In genomic region chr1:35718492-35719336, GRCh38 we compare ENCODE assay signal across 8 cellular contexts. TPM values are rescaled to one million over a fixed set of nuclear protein-coding genes. Genes with fewer than 3 reads are reported as not detected.
DNase-seq lines count a peak whose midpoint lies in the region; ATAC-seq and TF ChIP-seq lines count a peak whose summit lies in the region.

A gene with protein sequence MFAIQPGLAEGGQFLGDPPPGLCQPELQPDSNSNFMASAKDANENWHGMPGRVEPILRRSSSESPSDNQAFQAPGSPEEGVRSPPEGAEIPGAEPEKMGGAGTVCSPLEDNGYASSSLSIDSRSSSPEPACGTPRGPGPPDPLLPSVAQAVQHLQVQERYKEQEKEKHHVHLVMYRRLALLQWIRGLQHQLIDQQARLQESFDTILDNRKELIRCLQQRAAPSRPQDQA (minus strand): TSS chr1:35718884. CDS start chr1:35716321, 2,563 bp downstream.

- H3K27ac ChIP-seq in osteoblast (ENCODE audit: low read depth, low read length) (peak within 1 kb of the TSS; percentile 76), temporal lobe (ENCODE audit: low read depth, low read length) (peak within 1 kb of the TSS; percentile 91)

- DNase-seq in AG08395 (ENCODE audit: low spot score) = peak; percentile 84
- DNase-seq in HPDE6-E6E7 (ENCODE audit: extremely low spot score) = peak; percentile 37
- peak; percentile 38 for DNase-seq in SKM-1 (lab: John Stamatoyannopoulos, UW; ENCODE audit: unreplicated experiment)
- DNase-seq in activated naive CD4-positive, alpha-beta T cell treated with anti-CD3 and anti-CD28 coated beads, Interleukin-2, amount 50 U/mL, for 16 hours = peak; percentile 77
- DNase-seq in globus pallidus (ENCODE audit: low spot score) = peak; percentile 69
- DNase-seq in osteoblast (ENCODE audit: insufficient read length, low spot score, missing footprints) = peak; percentile 97

- no peaks in the 10 kb centered on the region for H3K9me3 ChIP-seq in osteoblast (ENCODE audit: low read depth, low read length)

- TF ChIP-seq CTCF in osteoblast (IDR thresholded peaks at IDR 0.05; ENCODE audit: extremely low read depth, low read depth, low read length) = no peak

- peaks cover 46% of the 10 kb centered on the region for H3K79me2 ChIP-seq in osteoblast (ENCODE audit: insufficient read depth, low read length)

- peak within 1 kb of the TSS; percentile 99 for H2AFZ ChIP-seq in osteoblast (ENCODE audit: low read length)

- H3K36me3 ChIP-seq in osteoblast (ENCODE audit: insufficient read depth, low read length) = peaks cover 17% of the 10 kb centered on the region

- H3K4me1 ChIP-seq in osteoblast (ENCODE audit: insufficient read depth, low read length) = peaks cover 19% of the 10 kb centered on the region

- H3K4me2 ChIP-seq in osteoblast (ENCODE audit: insufficient read depth, low read length) = peak within 1 kb of the TSS; percentile 94

- H3K27me3 ChIP-seq in osteoblast (ENCODE audit: insufficient read depth, low read length) = no peaks in the 10 kb centered on the region

- ATAC-seq in GM18909 (IDR thresholded peaks at IDR 0.05; ENCODE audit: poor library complexity, unreplicated experiment) = peak; percentile 52

- H3K4me3 ChIP-seq in osteoblast (ENCODE audit: insufficient read depth, low read length) = peak within 1 kb of the TSS; percentile 94

- H4K20me1 ChIP-seq in osteoblast (ENCODE audit: insufficient read depth, low read length) = peaks cover 39% of the 10 kb centered on the region

RNA-seq across cellular contexts. Expression of the gene that starts here (rescaled TPM):
- total RNA-seq in osteoblast (25.3 and 26.8 TPM in 2 replicates), temporal lobe (54.3 TPM)

Comparison
In these comparisons a context has a peak if more than half of its experiments do, and no peak if none do; other contexts are left out.
1. Peak in every context shown above with its lines: DNase-seq, ATAC-seq, H3K4me3 ChIP-seq and H3K27ac ChIP-seq.
2. DNase-seq: peak in every context shown above with its lines; median percentile 97 in osteoblast; 84 in AG08395; 77 in activated naive CD4-positive, alpha-beta T cell treated with anti-CD3 and anti-CD28 coated beads, Interleukin-2, amount 50 U/mL, for 16 hours; 69 in globus pallidus; 38 in SKM-1; 37 in HPDE6-E6E7.